Comparison of ENCODE assay signal across 8 cellular contexts in the genomic region with DNA sequence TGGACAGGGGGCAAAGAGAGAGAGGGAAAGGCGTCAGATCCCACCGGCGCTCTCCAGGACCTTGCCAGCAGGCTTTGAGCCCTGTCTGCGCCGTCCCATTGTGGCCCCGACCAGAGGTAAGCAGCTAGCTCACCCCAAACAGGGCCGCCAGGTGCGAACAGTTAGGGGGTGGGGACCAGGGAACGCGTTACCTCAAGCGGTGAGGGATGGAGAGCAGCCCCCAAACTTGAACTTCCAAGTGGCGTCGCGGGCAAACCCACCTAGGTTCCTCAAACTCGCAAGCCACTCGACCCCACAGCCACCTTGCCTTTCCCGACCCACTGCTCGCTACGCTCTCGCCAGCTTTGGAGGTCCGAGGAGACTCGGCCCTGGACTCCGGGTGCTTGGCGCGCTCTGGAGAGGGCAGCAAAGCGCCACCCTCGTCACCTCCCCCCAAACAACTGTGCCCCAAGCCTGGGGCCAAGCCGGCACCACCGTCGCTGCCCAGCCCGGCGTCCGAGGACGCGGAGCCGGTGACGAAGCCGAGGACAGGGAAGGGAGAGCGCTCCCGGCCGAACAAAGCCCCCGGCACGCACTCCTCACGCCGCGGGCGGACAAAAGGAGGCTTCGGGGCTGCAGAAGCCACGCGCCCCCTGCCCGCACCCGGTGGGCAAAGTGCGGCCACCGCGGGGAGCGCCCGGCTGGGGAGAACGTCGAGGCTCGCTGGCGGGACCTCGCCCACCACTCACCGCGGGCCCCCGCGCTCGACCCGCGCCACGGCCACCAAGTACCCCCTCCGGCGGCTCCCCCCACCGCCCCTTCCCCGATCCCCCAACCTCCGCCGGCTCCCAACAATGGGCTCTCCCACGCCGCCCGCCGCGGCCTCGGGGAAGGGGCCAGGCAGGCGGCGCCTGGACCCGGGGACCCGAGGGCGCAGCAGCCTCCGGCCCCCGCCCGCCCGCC. TPM values are rescaled to one million over a fixed set of nuclear protein-coding genes. Genes with fewer than 3 reads are reported as not detected.
DNase-seq lines count a peak whose midpoint lies in the region; ATAC-seq and TF ChIP-seq lines count a peak whose summit lies in the region.

No MANE protein-coding gene starts in this region.

- peak; percentile 9 for TF ChIP-seq CTCF in RWPE2 (IDR thresholded peaks at IDR 0.05; ENCODE audit: poor library complexity, severe bottlenecking)

- intact Hi-C loops in sciatic nerve (cut with DNase I) = loop anchor here (10.0 kb wide), 1 partner anchor 130 kb away; no protein-coding TSS in a partner anchor

- H3K9me3 ChIP-seq in RWPE2 (ENCODE audit: severe bottlenecking) = no peaks in the 10 kb centered on the region
- no peaks in the 10 kb centered on the region for H3K9me3 ChIP-seq in mucosa of rectum (ENCODE audit: control insufficient read depth in 2 of 2, low read length in 2 of 2)

- H3K4me1 ChIP-seq in RWPE2 (ENCODE audit: insufficient read depth, poor library complexity, severe bottlenecking) (peaks cover 21% of the 10 kb centered on the region), mucosa of rectum (ENCODE audit: control insufficient read depth in 2 of 2, insufficient read depth in 2 of 2, low read length in 2 of 2) (peaks cover 39 to 43% of the 10 kb centered on the region in 2 donors)

- peak; percentile 10 for DNase-seq in stimulated activated CD4-positive, alpha-beta T cell treated with anti-CD3 and anti-CD28 coated beads, Interleukin-1b, Interleukin-23, amount 100 ng/mL, for 48 hours
- DNase-seq in stimulated activated CD4-positive, alpha-beta T cell treated with anti-CD3 and anti-CD28 coated beads, Interleukin-4, amount 100 ng/mL, for 24 hours = no peak
- no peak for DNase-seq in RWPE2 (ENCODE audit: low spot score)
- peak; percentile 13 for DNase-seq in effector CD4-positive, alpha-beta T cell
- no peak for DNase-seq in sciatic nerve (ENCODE audit: low spot score)

- peak overlapping the region; percentile 60 to 73 for H3K9ac ChIP-seq in mucosa of rectum (ENCODE audit: low read depth in 1 of 2, low read length in 2 of 2)

- ATAC-seq in RWPE2 (ENCODE audit: low read depth) (peak; percentile 11; the same call in 2 of the 3 replicates), esophagus mucosa (no peak), sciatic nerve (no peak), HG02870 (IDR thresholded peaks at IDR 0.05; ENCODE audit: unreplicated experiment) (no peak)

- H3K27ac ChIP-seq in RWPE2 (ENCODE audit: poor library complexity, severe bottlenecking) (no peak overlapping the region), mucosa of rectum (ENCODE audit: low read depth in 2 of 2, low read length in 2 of 2) (no peak overlapping the region)

- H3K36me3 ChIP-seq in RWPE2 (ENCODE audit: low read depth) (peaks cover 10% of the 10 kb centered on the region; the same call in 1 of the 2 replicates), mucosa of rectum (ENCODE audit: control insufficient read depth in 2 of 2, insufficient read depth in 2 of 2, low read length in 2 of 2) (peaks cover 20 to 21% of the 10 kb centered on the region in 2 donors)

- H3K27me3 ChIP-seq in RWPE2 (ENCODE audit: insufficient read depth, poor library complexity, severe bottlenecking) (no peaks in the 10 kb centered on the region), mucosa of rectum (ENCODE audit: control insufficient read depth in 2 of 2, insufficient read depth in 2 of 2, low read length in 2 of 2) (no peaks in the 10 kb centered on the region)

- peak overlapping the region; percentile 64 for H3K4me3 ChIP-seq in RWPE2 (ENCODE audit: severe bottlenecking)
- peak overlapping the region; percentile 66 to 77 for H3K4me3 ChIP-seq in mucosa of rectum (ENCODE audit: low read length in 2 of 2)

RNA-seq across cellular contexts. Expression of a gene that starts 1.0 kb away (rescaled TPM):
- 39.3 TPM for total RNA-seq in esophagus mucosa
- 104 TPM for total RNA-seq in sciatic nerve

Comparison
In these comparisons a context has a peak if more than half of its experiments do, and no peak if none do; other contexts are left out.
1. DNase-seq: peak in stimulated activated CD4-positive, alpha-beta T cell treated with anti-CD3 and anti-CD28 coated beads, Interleukin-1b, Interleukin-23, amount 100 ng/mL, for 48 hours (single experiment) and effector CD4-positive, alpha-beta T cell (single experiment); none in stimulated activated CD4-positive, alpha-beta T cell treated with anti-CD3 and anti-CD28 coated beads, Interleukin-4, amount 100 ng/mL, for 24 hours (single experiment), RWPE2 (single experiment) and sciatic nerve (single experiment).